In genomic region chr9:131275332-131276106, GRCh38 we compare ENCODE assay signal across 7 cellular contexts. TPM values are rescaled to one million over a fixed set of nuclear protein-coding genes. Genes with fewer than 3 reads are reported as not detected.
DNase-seq lines count a peak whose midpoint lies in the region; ATAC-seq and TF ChIP-seq lines count a peak whose summit lies in the region.

No MANE protein-coding gene starts in this region.

- intact Hi-C loops in left ventricle myocardium inferior (cut with micrococcal nuclease): loop anchor here (2.0 kb wide), 1 partner anchor 21 kb away; no protein-coding TSS in a partner anchor

- H3K27ac Mint-ChIP-seq in T-helper 2 cell treated with Interferon-gamma antibody and Interleukin-4, amounts not matched to agents 5 μg/mL and 100 μg/mL, for 36 hours: peak overlapping the region; percentile 96
- H3K27ac Mint-ChIP-seq in stimulated activated naive B cell treated with anti-CD40 and anti-IgM and Interleukin-4, amounts not matched to agents 10 μg/mL and 1 μg/mL and 100 μg/mL, for 72 hours: peak overlapping the region; percentile 94
- H3K27ac Mint-ChIP-seq in chondrocyte (ENCODE audit: unreplicated experiment): no peak overlapping the region

- no peaks in the 10 kb centered on the region for H3K9me3 ChIP-seq in GM23248 (ENCODE audit: low read depth)
- no peaks in the 10 kb centered on the region for H3K9me3 ChIP-seq in left ventricle myocardium inferior (replicated peaks)

- H2AFZ ChIP-seq in GM23248: peak overlapping the region; percentile 62; the same call in 1 of the 2 replicates

- WGBS in GM23248 (ENCODE audit: low coverage in 1 of 2, low lambda C conversion rate in 2 of 2, missing lambda C conversion rate in 2 of 2), 2 experiments: 93 to 94% methylated on average over 26 to 30 of the region's 30 CpGs

- H3K4me1 Mint-ChIP-seq in T-helper 2 cell treated with Interferon-gamma antibody and Interleukin-4, amounts not matched to agents 5 μg/mL and 100 μg/mL, for 36 hours (ENCODE audit: low read depth): peaks cover 36% of the 10 kb centered on the region
- H3K4me1 Mint-ChIP-seq in stimulated activated naive B cell treated with anti-CD40 and anti-IgM and Interleukin-4, amounts not matched to agents 10 μg/mL and 1 μg/mL and 100 μg/mL, for 72 hours: peaks cover 29 to 49% of the 10 kb centered on the region in 2 donors
- peaks cover 2% of the 10 kb centered on the region for H3K4me1 Mint-ChIP-seq in chondrocyte (ENCODE audit: low read depth)

- no peaks in the 10 kb centered on the region for H3K36me3 ChIP-seq in GM23248 (ENCODE audit: low read depth)
- H3K36me3 ChIP-seq in left ventricle myocardium inferior: no peaks in the 10 kb centered on the region

- H3K4me3 ChIP-seq in GM23248 (no peak overlapping the region), left ventricle myocardium inferior (peak overlapping the region; percentile 96)

- H3F3A ChIP-seq in GM23248 (ENCODE audit: insufficient read depth): no peaks in the 10 kb centered on the region

- no peak overlapping the region for H3K4me2 ChIP-seq in GM23248 (ENCODE audit: unreplicated experiment)

- no peaks in the 10 kb centered on the region for H3K9me3 Mint-ChIP-seq in T-helper 2 cell treated with Interferon-gamma antibody and Interleukin-4, amounts not matched to agents 5 μg/mL and 100 μg/mL, for 36 hours
- no peaks in the 10 kb centered on the region for H3K9me3 Mint-ChIP-seq in stimulated activated naive B cell treated with anti-CD40 and anti-IgM and Interleukin-4, amounts not matched to agents 10 μg/mL and 1 μg/mL and 100 μg/mL, for 72 hours
- no peaks in the 10 kb centered on the region for H3K9me3 Mint-ChIP-seq in chondrocyte (ENCODE audit: low read depth)

- H3K36me3 Mint-ChIP-seq in T-helper 2 cell treated with Interferon-gamma antibody and Interleukin-4, amounts not matched to agents 5 μg/mL and 100 μg/mL, for 36 hours (ENCODE audit: low read depth): peaks cover 56% of the 10 kb centered on the region
- peaks cover 3 to 9% of the 10 kb centered on the region in 2 donors for H3K36me3 Mint-ChIP-seq in stimulated activated naive B cell treated with anti-CD40 and anti-IgM and Interleukin-4, amounts not matched to agents 10 μg/mL and 1 μg/mL and 100 μg/mL, for 72 hours
- H3K36me3 Mint-ChIP-seq in chondrocyte (ENCODE audit: low read depth): no peaks in the 10 kb centered on the region

- no peaks in the 10 kb centered on the region for H3K27me3 Mint-ChIP-seq in T-helper 2 cell treated with Interferon-gamma antibody and Interleukin-4, amounts not matched to agents 5 μg/mL and 100 μg/mL, for 36 hours (ENCODE audit: low read depth)
- H3K27me3 Mint-ChIP-seq in stimulated activated naive B cell treated with anti-CD40 and anti-IgM and Interleukin-4, amounts not matched to agents 10 μg/mL and 1 μg/mL and 100 μg/mL, for 72 hours: no peaks in the 10 kb centered on the region
- peaks cover 2% of the 10 kb centered on the region for H3K27me3 Mint-ChIP-seq in chondrocyte (ENCODE audit: low read depth)

- DNase-seq in GM23248 (no peak), left ventricle myocardium inferior (peak; percentile 73), chondrocyte (ENCODE audit: low spot score) (no peak), AG20443 (ENCODE audit: low spot score) (no peak)
- peak; percentile 46 for DNase-seq in T-helper 2 cell treated with Interferon-gamma antibody and Interleukin-4, amounts not matched to agents 5 μg/mL and 100 μg/mL, for 36 hours (ENCODE audit: low spot score)
- peak; percentile 43 for DNase-seq in stimulated activated naive B cell treated with anti-CD40 and anti-IgM and Interleukin-4, amounts not matched to agents 10 μg/mL and 1 μg/mL and 100 μg/mL, for 72 hours

- in situ Hi-C loops in GM23248 (cut with MboI): no loop called here

- H3K4me1 ChIP-seq in GM23248 (ENCODE audit: insufficient read depth) (no peaks in the 10 kb centered on the region), left ventricle myocardium inferior (peaks cover 88% of the 10 kb centered on the region)

- TF ChIP-seq CTCF in left ventricle myocardium inferior (IDR thresholded peaks at IDR 0.05; ENCODE audit: borderline replicate concordance) (peak; percentile 34), chondrocyte (IDR thresholded peaks at IDR 0.05) (no peak)

- H3K4me3 Mint-ChIP-seq in T-helper 2 cell treated with Interferon-gamma antibody and Interleukin-4, amounts not matched to agents 5 μg/mL and 100 μg/mL, for 36 hours: peak overlapping the region; percentile 89
- H3K4me3 Mint-ChIP-seq in stimulated activated naive B cell treated with anti-CD40 and anti-IgM and Interleukin-4, amounts not matched to agents 10 μg/mL and 1 μg/mL and 100 μg/mL, for 72 hours: peak overlapping the region; percentile 90 to 96
- no peak overlapping the region for H3K4me3 Mint-ChIP-seq in chondrocyte (ENCODE audit: unreplicated experiment)

- no peaks in the 10 kb centered on the region for H3K9me2 ChIP-seq in GM23248 (ENCODE audit: insufficient read depth)

- no peaks in the 10 kb centered on the region for H3K79me2 ChIP-seq in GM23248 (ENCODE audit: insufficient read depth)

- H3K9ac ChIP-seq in GM23248: no peak overlapping the region

- H3K27me3 ChIP-seq in GM23248 (replicated peaks; ENCODE audit: insufficient read depth) (0 out of 2 replicates have a peak, but pooled peaks cover under 1% of the 10 kb centered on the region), left ventricle myocardium inferior (ENCODE audit: low read depth) (no peaks in the 10 kb centered on the region)

- ATAC-seq in stimulated activated naive B cell treated with anti-CD40 and anti-IgM and Interleukin-4, amounts not matched to agents 10 μg/mL and 1 μg/mL and 100 μg/mL, for 72 hours (replicated peaks): peak; percentile 42 to 50
- ATAC-seq in GM19452 (IDR thresholded peaks at IDR 0.05; ENCODE audit: unreplicated experiment): no peak

- H4K20me1 ChIP-seq in GM23248 (ENCODE audit: insufficient read depth): no peaks in the 10 kb centered on the region

- H3K27ac ChIP-seq in GM23248 (no peak overlapping the region), left ventricle myocardium inferior (replicated peaks) (peak overlapping the region; percentile 99)

RNA-seq across cellular contexts. Expression of gene FAM78A, which starts 0.8 kb away (rescaled TPM):
- 0.38 and 1.1 TPM in 2 replicates for total RNA-seq in GM23248 (2014; rRNA removed; shearing (Covaris generic))
- polyA plus RNA-seq in GM23248 (2016; fragmentation: Nextera tagmentation; extraction: Ambion mirVana): 0.23 and 0.29 TPM in 2 replicates
- total RNA-seq in left ventricle myocardium inferior (47.3 TPM), chondrocyte (1.4 to 1.6 TPM (median 1.5 TPM) in 3 replicates)

RNA-seq across cellular contexts. Expression of gene PLPP7, which starts 14.0 kb away (rescaled TPM):
- 0.13 and 0.32 TPM in 2 replicates for total RNA-seq in GM23248 (2014; rRNA removed; shearing (Covaris generic))
- 0.65 and 0.67 TPM in 2 replicates for polyA plus RNA-seq in GM23248 (2016; fragmentation: Nextera tagmentation; extraction: Ambion mirVana)
- 120 TPM for total RNA-seq in left ventricle myocardium inferior
- 1.1 to 2.3 TPM (median 1.5 TPM) in 3 replicates for total RNA-seq in chondrocyte

Comparison
In these comparisons a context has a peak if more than half of its experiments do, and no peak if none do; other contexts are left out.
1. DNase-seq: peak in T-helper 2 cell treated with Interferon-gamma antibody and Interleukin-4, amounts not matched to agents 5 μg/mL and 100 μg/mL, for 36 hours (single experiment), left ventricle myocardium inferior (single experiment) and stimulated activated naive B cell treated with anti-CD40 and anti-IgM and Interleukin-4, amounts not matched to agents 10 μg/mL and 1 μg/mL and 100 μg/mL, for 72 hours (single experiment); none in GM23248 (single experiment), chondrocyte (single experiment) and AG20443 (single experiment).
2. RNA of gene FAM78A, which starts 0.8 kb away (total RNA-seq): 47.3 TPM in left ventricle myocardium inferior (single experiment); 1.4 to 1.6 TPM in chondrocyte and 0.38 to 1.1 TPM in GM23248; every median in the first group is over 10 times any median in the second.
3. RNA of gene PLPP7, which starts 14.0 kb away (total RNA-seq): 120 TPM in left ventricle myocardium inferior (single experiment); 1.1 to 2.3 TPM in chondrocyte and 0.13 to 0.32 TPM in GM23248; every median in the first group is over 10 times any median in the second.